ENCODE assay signal across 8 cellular contexts in genomic region chr9:97889941-97890557, GRCh38. TPM values are rescaled to one million over a fixed set of nuclear protein-coding genes. Genes with fewer than 3 reads are reported as not detected.
DNase-seq lines count a peak whose midpoint lies in the region; ATAC-seq and TF ChIP-seq lines count a peak whose summit lies in the region.

No MANE protein-coding gene starts in this region.

- peaks cover 0 to 12% (median 0%) of the 10 kb centered on the region in 3 donors for H3K4me1 ChIP-seq in esophagus squamous epithelium

- H3K9me3 ChIP-seq in esophagus squamous epithelium, result no peaks in the 10 kb centered on the region

- H3K4me3 ChIP-seq in esophagus squamous epithelium, result no peak overlapping the region

- ATAC-seq in GM18861 (IDR thresholded peaks at IDR 0.05; ENCODE audit: unreplicated experiment) (no peak), HG03039 (IDR thresholded peaks at IDR 0.05; ENCODE audit: unreplicated experiment) (no peak), HG03095 (IDR thresholded peaks at IDR 0.05; ENCODE audit: unreplicated experiment) (no peak)

- peak; percentile 68 for DNase-seq in COLO829 (ENCODE audit: low spot score)
- DNase-seq in activated CD8-positive, alpha-beta memory T cell treated with anti-CD3 and anti-CD28 coated beads for 1 hour (ENCODE audit: extremely low read depth in 1 of 2, low read depth in 1 of 2), result peak; percentile 43 to 48
- no peak for DNase-seq in esophagus squamous epithelium (lab: John Stamatoyannopoulos, UW)
- DNase-seq in stimulated activated CD4-positive, alpha-beta T cell treated with anti-CD3 and anti-CD28 coated beads, Interleukin-12 subunit alpha, Interleukin-12 subunit beta, amount 100 ng/mL, for 4 hours, result peak; percentile 60

- H3K27ac ChIP-seq in esophagus squamous epithelium, result no peak overlapping the region

- no peaks in the 10 kb centered on the region for H3K36me3 ChIP-seq in esophagus squamous epithelium

- TF ChIP-seq RAD21 in Ishikawa (IDR thresholded peaks at IDR 0.05; ENCODE audit: low read depth), result peak; percentile 46

- intact Hi-C loops in esophagus squamous epithelium (cut with DNase I), result no loop called here

- peak in 4 of 6 experiments; percentile 33 to 65 (median 56) for TF ChIP-seq CTCF in esophagus squamous epithelium (IDR thresholded peaks at IDR 0.05)

- no peak for TF ChIP-seq POLR2A in esophagus squamous epithelium (IDR thresholded peaks at IDR 0.05)

- no peaks in the 10 kb centered on the region for H3K27me3 ChIP-seq in esophagus squamous epithelium

- no peak for TF ChIP-seq EP300 in Ishikawa (IDR thresholded peaks at IDR 0.05; ENCODE audit: borderline replicate concordance)

- WGBS in esophagus squamous epithelium, 2 donors, result 50 to 74% methylated on average over 8 to 9 of the region's 9 CpGs

TF ChIP-seq in Ishikawa, 13 proteins besides CTCF, POLR2A, EP300 and RAD21:
- TF ChIP-seq CEBPB (IDR thresholded peaks at IDR 0.05) (no peak), MAX (IDR thresholded peaks at IDR 0.05) (no peak), TEAD4 (IDR thresholded peaks at IDR 0.05) (no peak), YY1 (IDR thresholded peaks at IDR 0.05; ENCODE audit: low read depth) (no peak), REST (IDR thresholded peaks at IDR 0.05; ENCODE audit: low read depth) (no peak), FOXM1 (IDR thresholded peaks at IDR 0.05; ENCODE audit: borderline replicate concordance, low read depth) (no peak)

RNA-seq across cellular contexts. Expression of gene TRMO, which starts 32.3 kb away (rescaled TPM):
- 10 to 100 TPM; 16.0 to 41.1 (median 20.7) TPM for total RNA-seq in esophagus squamous epithelium

RNA-seq across cellular contexts. Expression of gene FOXE1, which starts 37.0 kb away (rescaled TPM):
- 10 to 100 TPM in 3 of 4 donors, 1 to 10 TPM in 1; 7.1 to 17.4 (median 12.4) TPM for total RNA-seq in esophagus squamous epithelium

RNA-seq across cellular contexts. Expression of gene HEMGN, which starts 47.9 kb away (rescaled TPM):
- not detected for total RNA-seq in esophagus squamous epithelium
